ENCODE assay signal across 8 cellular contexts in the genomic region with DNA sequence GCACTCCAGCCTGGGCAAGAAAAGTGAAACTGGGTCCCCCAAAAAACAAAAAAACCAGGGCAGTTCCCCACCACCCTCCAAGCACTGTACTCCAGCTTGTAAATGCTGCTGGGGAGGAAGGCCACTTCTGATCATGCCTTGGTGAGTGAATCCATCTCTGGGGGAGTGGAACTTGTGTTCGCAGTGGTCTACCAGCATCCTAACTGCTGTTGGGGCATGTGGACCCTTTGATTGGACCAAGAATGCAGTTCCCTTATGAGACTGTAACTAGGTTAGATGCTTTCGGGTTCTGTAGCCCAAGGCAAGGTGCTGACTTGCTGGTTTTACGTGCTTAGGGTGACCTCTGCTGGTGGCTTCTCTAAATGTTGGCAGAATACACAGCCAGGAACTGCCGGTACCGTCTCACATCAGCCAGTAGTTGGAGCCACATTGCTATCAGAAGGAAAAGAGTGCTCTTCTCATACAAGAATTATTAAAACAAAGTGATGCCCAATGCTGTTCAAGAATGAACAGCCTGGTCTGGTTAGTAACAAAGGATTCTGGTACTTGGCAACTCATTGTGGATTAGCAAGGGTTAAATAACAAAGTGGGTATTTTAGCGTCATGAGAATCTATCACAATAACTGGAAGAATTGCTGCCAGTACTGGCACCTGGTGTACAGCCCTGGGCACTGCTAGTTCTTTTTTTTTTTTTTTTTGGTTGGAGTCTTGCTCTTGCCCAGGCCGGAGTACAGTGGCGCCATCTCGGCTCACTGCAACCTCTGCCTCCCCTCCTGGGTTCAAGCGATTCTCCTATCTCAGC. TPM values are rescaled to one million over a fixed set of nuclear protein-coding genes. Genes with fewer than 3 reads are reported as not detected.
A peak's percentile ranks its signal among the peaks of the same experiment; 100 is the strongest.
DNase-seq lines count a peak whose midpoint lies in the region; ATAC-seq and TF ChIP-seq lines count a peak whose summit lies in the region.

No MANE protein-coding gene starts in this region.

- H3K4me3 ChIP-seq in BLaER1 = no peak overlapping the region

- peak; percentile 99 for TF ChIP-seq CTCF in chondrocyte (IDR thresholded peaks at IDR 0.05)

- no peak overlapping the region for H3K9ac ChIP-seq in BLaER1

- peak overlapping the region; percentile 34 for H3K4me2 ChIP-seq in BLaER1

- H3K9me3 ChIP-seq in BLaER1 = no peaks in the 10 kb centered on the region

- intact Hi-C loops in left colon (cut with DNase I, micrococcal nuclease) = loop anchor here (5.0 to 10.0 kb wide), 2 partner anchors 104 to 107 kb away; a partner anchor contains a TSS

- peak overlapping the region; percentile 85 for H3K27ac Mint-ChIP-seq in chondrocyte (ENCODE audit: unreplicated experiment)

- no peaks in the 10 kb centered on the region for H3K27me3 Mint-ChIP-seq in chondrocyte (ENCODE audit: low read depth)

- no peaks in the 10 kb centered on the region for H3K27me3 ChIP-seq in BLaER1

- H3K4me1 ChIP-seq in BLaER1 = peaks cover 20% of the 10 kb centered on the region

- H4K20me1 ChIP-seq in BLaER1 = no peaks in the 10 kb centered on the region

- ATAC-seq in GM19328 (IDR thresholded peaks at IDR 0.05; ENCODE audit: unreplicated experiment) (peak; percentile 87), HG03469 (IDR thresholded peaks at IDR 0.05; ENCODE audit: unreplicated experiment) (peak; percentile 78), left colon (peak; percentile 99)

- no peak overlapping the region for H3K4me3 Mint-ChIP-seq in chondrocyte (ENCODE audit: unreplicated experiment)

- H3K36me3 Mint-ChIP-seq in chondrocyte (ENCODE audit: low read depth) = no peaks in the 10 kb centered on the region

- peaks cover 14% of the 10 kb centered on the region for H3K4me1 Mint-ChIP-seq in chondrocyte (ENCODE audit: low read depth)

- DNase-seq in NCI-H524 treated with DMSO at 0.1 percent for 48 hours (lab: John Stamatoyannopoulos, UW) (peak; percentile 55), chondrocyte (ENCODE audit: low spot score) (no peak), left colon (peak; percentile 85 to 94)
- DNase-seq in activated CD4-positive, alpha-beta T cell treated with anti-CD3 and anti-CD28 coated beads for 24 hours (ENCODE audit: low read depth in 2 of 2) = peak; percentile 88 to 90
- DNase-seq in stimulated activated CD4-positive, alpha-beta T cell treated with anti-CD3 and anti-CD28 coated beads, Interleukin-4, amount 100 ng/mL, for 4 hours = peak; percentile 81 to 89

- peaks cover 15% of the 10 kb centered on the region; the same call in 1 of the 2 replicates for H3K36me3 ChIP-seq in BLaER1

- no peaks in the 10 kb centered on the region for H3K9me3 Mint-ChIP-seq in chondrocyte (ENCODE audit: low read depth)

- no peak overlapping the region for H3K27ac ChIP-seq in BLaER1

RNA-seq across cellular contexts. Expression of a gene that starts 13.0 kb away (rescaled TPM):
- 30.6 to 36.6 TPM (median 34.0 TPM) in 3 replicates for total RNA-seq in chondrocyte
- total RNA-seq in left colon = 10 to 100 TPM; 21.6 to 31.3 TPM

RNA-seq across cellular contexts. Expression of a gene that starts 13.3 kb away (rescaled TPM):
- 178 to 243 TPM (median 187 TPM) in 3 replicates for total RNA-seq in chondrocyte
- total RNA-seq in left colon = 100 to 1,000 TPM; 103 to 111 TPM

RNA-seq across cellular contexts. Expression of a gene that starts 22.8 kb away (rescaled TPM):
- total RNA-seq in chondrocyte (not detected in 3 replicates), left colon (not detected)

RNA-seq across cellular contexts. Expression of a gene that starts 27.5 kb away (rescaled TPM):
- total RNA-seq in chondrocyte (30.3 to 37.3 TPM (median 34.4 TPM) in 3 replicates), left colon (10 to 100 TPM; 41.1 to 46.4 TPM)

RNA-seq across cellular contexts. Expression of a gene that starts 37.3 kb away (rescaled TPM):
- total RNA-seq in chondrocyte (0.44 TPM in 1 of 3 replicates, not detected in the others), left colon (under 1 TPM in 1 of 2 donors, not detected in 1; 0.39 TPM)
